11 cellular contexts compared by ENCODE assay signal in the genomic region with DNA sequence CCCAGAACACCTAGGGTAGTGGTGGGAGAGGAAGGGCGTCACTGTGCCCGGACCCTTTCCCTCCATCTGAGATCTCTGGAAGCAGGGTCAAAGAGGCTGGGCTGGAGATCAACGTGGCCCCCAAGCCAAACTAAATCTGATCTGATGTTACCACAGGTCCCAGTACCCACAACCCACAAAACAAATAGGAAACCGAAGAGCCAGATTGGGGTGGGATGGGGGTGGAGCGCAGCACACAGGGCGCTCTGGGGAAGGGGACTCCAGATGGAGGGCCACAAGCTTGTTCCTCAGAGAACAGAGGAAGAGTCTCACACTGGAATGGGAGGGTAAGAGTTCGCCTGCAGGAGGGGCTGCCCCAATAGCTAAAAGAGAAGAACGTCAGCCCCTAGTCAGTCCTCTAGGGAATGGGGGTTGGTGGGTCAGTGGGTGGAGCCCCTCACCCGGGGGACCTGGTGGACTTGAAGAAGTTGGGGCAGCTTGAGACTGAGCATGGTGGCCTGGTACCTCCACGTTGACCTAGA. TPM values are rescaled to one million over a fixed set of nuclear protein-coding genes. Genes with fewer than 3 reads are reported as not detected.
DNase-seq lines count a peak whose midpoint lies in the region; ATAC-seq, FAIRE-seq and TF ChIP-seq lines count a peak whose summit lies in the region.
"Had no signal": no experiment of that assay in that cellular context is flagged by ENCODE, and none has a peak within 500 bp of the region (broad histone marks: within the 10 kb centered on the region; RNA-seq: fewer than 3 reads in every experiment).

No MANE protein-coding gene starts in this region.

- CTCF ChIA-PET in CD4-positive, alpha-beta T cell (lab: Charles Lee), result interaction anchor here (1.2 kb wide), 1 partner anchor 21 kb away, joined by 3 read pairs; no protein-coding TSS in a partner anchor

- FAIRE-seq in GM19239 (lab: Jason Lieb, UNC), result peak; percentile 33
- FAIRE-seq: islet of Langerhans had no signal

- TF ChIP-seq POLR2A in lower leg skin (IDR thresholded peaks at IDR 0.05), result no peak

- no peak for TF ChIP-seq CTCF in CD4-positive, alpha-beta T cell (IDR thresholded peaks at IDR 0.05)
- TF ChIP-seq CTCF in mesothelial cell of epicardium (IDR thresholded peaks at IDR 0.05; ENCODE audit: unreplicated experiment), result no peak
- TF ChIP-seq CTCF in lower leg skin (IDR thresholded peaks at IDR 0.05), result no peak

- no peaks in the 10 kb centered on the region for H3K27me3 ChIP-seq in CD4-positive, alpha-beta T cell (ENCODE audit: control insufficient read depth, insufficient read depth, low read length)

- intact Hi-C loops in CD4-positive, alpha-beta T cell (cut with DNase I, micrococcal nuclease), result no loop called here
- intact Hi-C loops in activated T-helper 1 cell treated with anti-CD3 and anti-CD28 coated beads, Interleukin-12 subunit alpha, Interleukin-12 subunit beta, Interleukin-2, Interleukin-4 antibody, amounts not matched to agents 30 ng/mL and 10 ng/mL and 1 ng/mL, durations not matched to agents 14 hours and 24 hours and 36 hours (cut with micrococcal nuclease), result no loop called here
- intact Hi-C loops in lower leg skin (cut with DNase I; ENCODE audit: low total_unique reads), result no loop called here

- 61 to 65% methylated on average over 10 of the region's 10 CpGs for WGBS in lower leg skin, 2 donors

- POLR2A ChIA-PET in CD4-positive, alpha-beta T cell (lab: Charles Lee), result interaction anchor here (0.9 to 2.4 kb wide), 9 partner anchors 15 to 242 kb away, joined by 3 to 8 read pairs (median 3); a partner anchor contains a TSS

- no peaks in the 10 kb centered on the region for H3K27me3 Mint-ChIP-seq in CD4-positive, alpha-beta T cell
- no peaks in the 10 kb centered on the region for H3K27me3 Mint-ChIP-seq in activated T-helper 1 cell treated with anti-CD3 and anti-CD28 coated beads, Interleukin-12 subunit alpha, Interleukin-12 subunit beta, Interleukin-2, Interleukin-4 antibody, amounts not matched to agents 30 ng/mL and 10 ng/mL and 1 ng/mL, durations not matched to agents 14 hours and 24 hours and 36 hours (ENCODE audit: insufficient read depth)
- H3K27me3 Mint-ChIP-seq in mesothelial cell of epicardium (ENCODE audit: low read depth), result no peaks in the 10 kb centered on the region

- no peak overlapping the region for H3K4me3 ChIP-seq in lower leg skin (ENCODE audit: low read depth, poor library complexity, severe bottlenecking)

- no peaks in the 10 kb centered on the region for H3K9me3 ChIP-seq in CD4-positive, alpha-beta T cell (ENCODE audit: control insufficient read depth, low read length)

- ATAC-seq in CD4-positive, alpha-beta T cell (ENCODE audit: poor library complexity), result no peak
- ATAC-seq in HG03097 (IDR thresholded peaks at IDR 0.05; ENCODE audit: low FRiP score, unreplicated experiment), result no peak

- peaks cover 10% of the 10 kb centered on the region for H3K36me3 Mint-ChIP-seq in CD4-positive, alpha-beta T cell (ENCODE audit: low read depth)
- H3K36me3 Mint-ChIP-seq in activated T-helper 1 cell treated with anti-CD3 and anti-CD28 coated beads, Interleukin-12 subunit alpha, Interleukin-12 subunit beta, Interleukin-2, Interleukin-4 antibody, amounts not matched to agents 30 ng/mL and 10 ng/mL and 1 ng/mL, durations not matched to agents 14 hours and 24 hours and 36 hours (ENCODE audit: low read depth), result peaks cover 15% of the 10 kb centered on the region
- peaks cover 5% of the 10 kb centered on the region for H3K36me3 Mint-ChIP-seq in mesothelial cell of epicardium

- no peak for DNase-seq in CD4-positive, alpha-beta T cell
- DNase-seq in GM19239 (ENCODE audit: insufficient read length, low spot score) (no peak), mesothelial cell of epicardium (ENCODE audit: low spot score in 2 of 2, unreplicated experiment in 2 of 2) (no peak), lower leg skin (ENCODE audit: low spot score in 2 of 2) (no peak), NCI-H2227 treated with DMSO at 0.1 percent for 48 hours (lab: John Stamatoyannopoulos, UW) (no peak), NCI-H345 treated with DMSO at 0.1 percent for 48 hours (lab: John Stamatoyannopoulos, UW; ENCODE audit: unreplicated experiment) (no peak)
- no peak for DNase-seq in activated T-helper 1 cell treated with anti-CD3 and anti-CD28 coated beads, Interleukin-12 subunit alpha, Interleukin-12 subunit beta, Interleukin-2, Interleukin-4 antibody, amounts not matched to agents 30 ng/mL and 10 ng/mL and 1 ng/mL, durations not matched to agents 14 hours and 24 hours and 36 hours (ENCODE audit: low spot score)

- no peak overlapping the region for H3K27ac Mint-ChIP-seq in CD4-positive, alpha-beta T cell
- H3K27ac Mint-ChIP-seq in activated T-helper 1 cell treated with anti-CD3 and anti-CD28 coated beads, Interleukin-12 subunit alpha, Interleukin-12 subunit beta, Interleukin-2, Interleukin-4 antibody, amounts not matched to agents 30 ng/mL and 10 ng/mL and 1 ng/mL, durations not matched to agents 14 hours and 24 hours and 36 hours, result peak overlapping the region; percentile 29
- H3K27ac Mint-ChIP-seq in mesothelial cell of epicardium, result peak overlapping the region; percentile 4

- no peaks in the 10 kb centered on the region for H3K9me3 Mint-ChIP-seq in CD4-positive, alpha-beta T cell
- no peaks in the 10 kb centered on the region for H3K9me3 Mint-ChIP-seq in activated T-helper 1 cell treated with anti-CD3 and anti-CD28 coated beads, Interleukin-12 subunit alpha, Interleukin-12 subunit beta, Interleukin-2, Interleukin-4 antibody, amounts not matched to agents 30 ng/mL and 10 ng/mL and 1 ng/mL, durations not matched to agents 14 hours and 24 hours and 36 hours
- H3K9me3 Mint-ChIP-seq in mesothelial cell of epicardium, result no peaks in the 10 kb centered on the region

- H3K4me3 Mint-ChIP-seq in CD4-positive, alpha-beta T cell, result peak overlapping the region; percentile 10
- H3K4me3 Mint-ChIP-seq in activated T-helper 1 cell treated with anti-CD3 and anti-CD28 coated beads, Interleukin-12 subunit alpha, Interleukin-12 subunit beta, Interleukin-2, Interleukin-4 antibody, amounts not matched to agents 30 ng/mL and 10 ng/mL and 1 ng/mL, durations not matched to agents 14 hours and 24 hours and 36 hours, result no peak overlapping the region
- no peak overlapping the region for H3K4me3 Mint-ChIP-seq in mesothelial cell of epicardium

- peaks cover 21% of the 10 kb centered on the region for H3K4me1 Mint-ChIP-seq in CD4-positive, alpha-beta T cell (ENCODE audit: low read depth)
- H3K4me1 Mint-ChIP-seq in activated T-helper 1 cell treated with anti-CD3 and anti-CD28 coated beads, Interleukin-12 subunit alpha, Interleukin-12 subunit beta, Interleukin-2, Interleukin-4 antibody, amounts not matched to agents 30 ng/mL and 10 ng/mL and 1 ng/mL, durations not matched to agents 14 hours and 24 hours and 36 hours (ENCODE audit: low read depth), result peaks cover 9% of the 10 kb centered on the region
- H3K4me1 Mint-ChIP-seq in mesothelial cell of epicardium, result peaks cover 4% of the 10 kb centered on the region

- H3K27ac ChIP-seq in CD4-positive, alpha-beta T cell (ENCODE audit: low read depth, low read length), result no peak overlapping the region

RNA-seq across cellular contexts. Expression of a gene that starts 1.6 kb away (rescaled TPM):
- 1 to 10 TPM; 3.4 to 3.6 TPM for total RNA-seq in CD4-positive, alpha-beta T cell
- 5.0 and 5.2 TPM in 2 replicates for total RNA-seq in activated T-helper 1 cell treated with anti-CD3 and anti-CD28 coated beads, Interleukin-12 subunit alpha, Interleukin-12 subunit beta, Interleukin-2, Interleukin-4 antibody, amounts not matched to agents 30 ng/mL and 10 ng/mL and 1 ng/mL, durations not matched to agents 14 hours and 24 hours and 36 hours
- total RNA-seq in mesothelial cell of epicardium (30.1 to 32.0 TPM (median 30.7 TPM) in 3 replicates), lower leg skin (1 to 10 TPM; 2.0 to 8.4 (median 4.6) TPM)

RNA-seq across cellular contexts. Expression of a gene that starts 4.3 kb away (rescaled TPM):
- 1 to 10 TPM; 1.9 to 2.6 TPM for total RNA-seq in CD4-positive, alpha-beta T cell
- 1.8 and 2.5 TPM in 2 replicates for total RNA-seq in activated T-helper 1 cell treated with anti-CD3 and anti-CD28 coated beads, Interleukin-12 subunit alpha, Interleukin-12 subunit beta, Interleukin-2, Interleukin-4 antibody, amounts not matched to agents 30 ng/mL and 10 ng/mL and 1 ng/mL, durations not matched to agents 14 hours and 24 hours and 36 hours
- 5.8 to 7.3 TPM (median 6.8 TPM) in 3 replicates for total RNA-seq in mesothelial cell of epicardium
- total RNA-seq in lower leg skin, result 1 to 10 TPM in 1 of 4 donors, under 1 TPM in 2, not detected in 1; 0.36 to 3.4 (median 0.69) TPM
- total RNA-seq: M059J, osteocyte had no signal

RNA-seq across cellular contexts. Expression of a gene that starts 33.5 kb away (rescaled TPM):
- total RNA-seq in CD4-positive, alpha-beta T cell, result 10 to 100 TPM; 58.0 to 61.2 TPM
- 105 and 111 TPM in 2 replicates for total RNA-seq in activated T-helper 1 cell treated with anti-CD3 and anti-CD28 coated beads, Interleukin-12 subunit alpha, Interleukin-12 subunit beta, Interleukin-2, Interleukin-4 antibody, amounts not matched to agents 30 ng/mL and 10 ng/mL and 1 ng/mL, durations not matched to agents 14 hours and 24 hours and 36 hours
- total RNA-seq in mesothelial cell of epicardium (73.4 to 74.8 TPM (median 74.6 TPM) in 3 replicates), lower leg skin (10 to 100 TPM; 62.9 to 83.6 (median 71.1) TPM)

RNA-seq across cellular contexts. Expression of a gene that starts 36.3 kb away (rescaled TPM):
- total RNA-seq in CD4-positive, alpha-beta T cell, result 10 to 100 TPM; 51.6 to 56.1 TPM
- 95.6 TPM in 2 replicates for total RNA-seq in activated T-helper 1 cell treated with anti-CD3 and anti-CD28 coated beads, Interleukin-12 subunit alpha, Interleukin-12 subunit beta, Interleukin-2, Interleukin-4 antibody, amounts not matched to agents 30 ng/mL and 10 ng/mL and 1 ng/mL, durations not matched to agents 14 hours and 24 hours and 36 hours
- total RNA-seq in mesothelial cell of epicardium (99.8 to 105 TPM (median 103 TPM) in 3 replicates), lower leg skin (10 to 100 TPM; 56.9 to 88.4 (median 61.0) TPM)

RNA-seq across cellular contexts. Expression of a gene that starts 37.8 kb away (rescaled TPM):
- total RNA-seq in CD4-positive, alpha-beta T cell, result 1 to 10 TPM; 1.0 to 1.7 TPM
- 8.9 and 9.6 TPM in 2 replicates for total RNA-seq in activated T-helper 1 cell treated with anti-CD3 and anti-CD28 coated beads, Interleukin-12 subunit alpha, Interleukin-12 subunit beta, Interleukin-2, Interleukin-4 antibody, amounts not matched to agents 30 ng/mL and 10 ng/mL and 1 ng/mL, durations not matched to agents 14 hours and 24 hours and 36 hours
- 5.7 to 6.9 TPM (median 6.1 TPM) in 3 replicates for total RNA-seq in mesothelial cell of epicardium
- 100 to 1,000 TPM in 2 of 4 donors, 10 to 100 TPM in 2; 96.9 to 111 (median 101) TPM for total RNA-seq in lower leg skin
